In genomic region chr7:108014747-108015682, GRCh38 we compare ENCODE assay signal across 1 cellular context.
TF ChIP-seq lines count a peak whose summit lies in the region.

No MANE protein-coding gene starts in this region.

TF ChIP-seq in HepG2, 621 proteins besides CTCF, POLR2A, EP300 and RAD21 (continued from another document and continues in another):
- TF ChIP-seq MAX (IDR thresholded peaks at IDR 0.05), result 0 out of 2 replicates have a peak, but pooled peaks have one; percentile 30
- no peak for TF ChIP-seq ZNF546 (CRISPR knock-in tag; conservative IDR thresholded peaks at IDR 0.05)
- TF ChIP-seq NR2F1 (CRISPR knock-in tag; IDR thresholded peaks at IDR 0.05), result no peak
- TF ChIP-seq ZNF383 (CRISPR knock-in tag; IDR thresholded peaks at IDR 0.05; ENCODE audit: borderline replicate concordance), result no peak
- TF ChIP-seq FOXK2 (IDR thresholded peaks at IDR 0.05), result no peak
- no peak for TF ChIP-seq ZSCAN31 (CRISPR knock-in tag; IDR thresholded peaks at IDR 0.05; ENCODE audit: low read depth)
- no peak for TF ChIP-seq ZC3H4 (CRISPR knock-in tag; IDR thresholded peaks at IDR 0.05; ENCODE audit: borderline replicate concordance)
- TF ChIP-seq TEAD2 (CRISPR knock-in tag; IDR thresholded peaks at IDR 0.05), result no peak
- TF ChIP-seq NCOA5 (CRISPR knock-in tag; IDR thresholded peaks at IDR 0.05), result no peak
- TF ChIP-seq MTA1 (CRISPR knock-in tag; IDR thresholded peaks at IDR 0.05; ENCODE audit: borderline replicate concordance), result no peak
- TF ChIP-seq ZSCAN5A (CRISPR knock-in tag; IDR thresholded peaks at IDR 0.05; ENCODE audit: borderline replicate concordance), result no peak
- peak; percentile 38; the same call in 1 of the 2 replicates for TF ChIP-seq TBX3 (IDR thresholded peaks at IDR 0.05; ENCODE audit: borderline replicate concordance)
- no peak for TF ChIP-seq REXO4 (CRISPR knock-in tag; IDR thresholded peaks at IDR 0.05; ENCODE audit: borderline replicate concordance)
- no peak for TF ChIP-seq TRIM24 (CRISPR knock-in tag; IDR thresholded peaks at IDR 0.05)
- no peak for TF ChIP-seq MEIS2 (CRISPR knock-in tag; IDR thresholded peaks at IDR 0.05)
- TF ChIP-seq TOE1 (CRISPR knock-in tag; IDR thresholded peaks at IDR 0.05), result 0 out of 2 replicates have a peak, but pooled peaks have one; percentile 69
- no peak for TF ChIP-seq E2F2 (CRISPR knock-in tag; IDR thresholded peaks at IDR 0.05; ENCODE audit: borderline replicate concordance)
- no peak for TF ChIP-seq BATF2 (CRISPR knock-in tag; IDR thresholded peaks at IDR 0.05)
- peak in 1 of 2 experiments; percentile 68; a peak in 1 of 4 replicates for TF ChIP-seq REST (IDR thresholded peaks at IDR 0.05; ENCODE audit: borderline replicate concordance in 1 of 2, low read depth in 1 of 2, low read length in 2 of 2)
- no peak for TF ChIP-seq ZNF430 (CRISPR knock-in tag; IDR thresholded peaks at IDR 0.05)
- TF ChIP-seq ZNF883 (CRISPR knock-in tag; IDR thresholded peaks at IDR 0.05; ENCODE audit: not compliant biosample characterization), result no peak
- no peak for TF ChIP-seq KLF6 (CRISPR knock-in tag; IDR thresholded peaks at IDR 0.05)
- no peak for TF ChIP-seq KDM5B (CRISPR knock-in tag; IDR thresholded peaks at IDR 0.05; ENCODE audit: borderline replicate concordance)
- TF ChIP-seq TBP (CRISPR knock-in tag; IDR thresholded peaks at IDR 0.05), result no peak
- peak; percentile 30 for TF ChIP-seq ASH2L (IDR thresholded peaks at IDR 0.05; ENCODE audit: insufficient read length, low read depth, low read length)
- no peak for TF ChIP-seq TSC22D2 (CRISPR knock-in tag; IDR thresholded peaks at IDR 0.05; ENCODE audit: borderline replicate concordance)
- no peak for TF ChIP-seq ZBED4 (CRISPR knock-in tag; IDR thresholded peaks at IDR 0.05; ENCODE audit: borderline replicate concordance)
- TF ChIP-seq ZBTB37 (CRISPR knock-in tag; IDR thresholded peaks at IDR 0.05), result no peak
- TF ChIP-seq ZNF318 (CRISPR knock-in tag; IDR thresholded peaks at IDR 0.05), result no peak
- TF ChIP-seq PAXIP1 (CRISPR knock-in tag; conservative IDR thresholded peaks at IDR 0.05), result peak; percentile 80
